Comparison of ENCODE assay signal across 8 cellular contexts in the genomic region with DNA sequence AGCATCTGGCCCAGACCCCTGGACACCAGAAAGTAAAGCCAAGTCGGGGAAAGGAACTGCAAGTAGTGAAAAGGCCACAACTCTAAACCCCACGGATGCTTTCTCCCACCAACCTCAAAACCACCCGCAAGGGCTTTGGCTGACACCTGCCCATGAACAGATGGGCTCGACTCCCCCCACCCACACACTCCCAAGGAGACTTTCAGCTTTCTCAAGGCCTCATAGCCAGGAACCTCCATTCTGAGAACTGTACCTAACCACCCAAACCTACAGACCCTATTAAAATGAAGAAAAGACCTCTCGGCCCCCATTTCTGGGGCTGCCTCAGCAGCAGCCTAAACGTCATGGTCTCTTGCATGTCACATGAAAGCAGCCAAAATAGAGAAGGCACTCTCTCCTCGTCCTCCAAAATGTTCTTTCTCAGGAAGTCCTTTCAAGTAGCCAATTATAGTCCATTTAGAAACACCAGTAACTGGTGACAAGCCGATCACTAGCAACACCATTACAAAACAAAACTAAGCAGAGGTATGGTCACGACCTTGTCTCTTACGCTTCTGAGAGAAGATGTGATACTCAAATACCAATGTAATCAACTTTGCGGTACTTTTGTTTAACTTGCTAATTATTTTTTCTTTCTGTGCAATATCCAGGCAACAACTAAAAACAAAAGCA. TPM values are rescaled to one million over a fixed set of nuclear protein-coding genes. Genes with fewer than 3 reads are reported as not detected.
DNase-seq lines count a peak whose midpoint lies in the region; ATAC-seq, FAIRE-seq and TF ChIP-seq lines count a peak whose summit lies in the region.

No MANE protein-coding gene starts in this region.

- WGBS in small intestine, 3 donors, result 34 to 64% (median 52%) methylated on average over 11 of the region's 11 CpGs

- H3K9me3 ChIP-seq in RWPE2 (ENCODE audit: severe bottlenecking) (no peaks in the 10 kb centered on the region), small intestine (ENCODE audit: control insufficient read depth, low read depth) (no peaks in the 10 kb centered on the region)

- H3K4me3 ChIP-seq in RWPE2 (ENCODE audit: severe bottlenecking) (peak overlapping the region; percentile 98), small intestine (ENCODE audit: low read depth in 1 of 2, low read length in 2 of 2) (peak overlapping the region in 1 of 2 donors; percentile 9)

- peaks cover 6% of the 10 kb centered on the region for H3K36me3 ChIP-seq in RWPE2 (ENCODE audit: low read depth)
- H3K36me3 ChIP-seq in small intestine (ENCODE audit: control insufficient read depth in 2 of 2, insufficient read depth in 2 of 2, low read length in 2 of 2), result no peaks in the 10 kb centered on the region

- no peak for FAIRE-seq in small intestine (lab: Jason Lieb, UNC)

- TF ChIP-seq CTCF in RWPE2 (IDR thresholded peaks at IDR 0.05; ENCODE audit: poor library complexity, severe bottlenecking), result no peak

- H3K27me3 ChIP-seq in RWPE2 (ENCODE audit: insufficient read depth, poor library complexity, severe bottlenecking), result no peaks in the 10 kb centered on the region
- H3K27me3 ChIP-seq in small intestine (ENCODE audit: control insufficient read depth in 2 of 2, insufficient read depth in 2 of 2, low read length in 2 of 2), result no peaks in the 10 kb centered on the region

- peak; percentile 26 for ATAC-seq in GM21529 (IDR thresholded peaks at IDR 0.05; ENCODE audit: unreplicated experiment)
- ATAC-seq in RWPE2 (ENCODE audit: low read depth), result no peak
- ATAC-seq in GM19035 (IDR thresholded peaks at IDR 0.05; ENCODE audit: unreplicated experiment), result no peak

- H3K4me1 ChIP-seq in RWPE2 (ENCODE audit: insufficient read depth, poor library complexity, severe bottlenecking) (peaks cover 44% of the 10 kb centered on the region), small intestine (ENCODE audit: control insufficient read depth in 2 of 2, insufficient read depth in 1 of 2, low read depth in 1 of 2, low read length in 1 of 2) (peaks cover 28 to 42% of the 10 kb centered on the region in 2 donors)

- H3K27ac ChIP-seq in RWPE2 (ENCODE audit: poor library complexity, severe bottlenecking) (peak overlapping the region; percentile 99), small intestine (ENCODE audit: low read depth in 1 of 2, low read length in 1 of 2) (peak overlapping the region; percentile 0 to 81)

- DNase-seq in Daoy (ENCODE audit: low read depth) (peak; percentile 21), RWPE2 (ENCODE audit: low spot score) (no peak), fibroblast of peridontal ligament (ENCODE audit: extremely low read depth) (peak; percentile 56), small intestine (no peak), SK-N-DZ (ENCODE audit: low spot score) (no peak), dermis blood vessel endothelial cell (no peak)

RNA-seq across cellular contexts. Expression of a gene that starts 2.9 kb away (rescaled TPM):
- total RNA-seq in Daoy (2014; rRNA removed; shearing (Covaris generic)), result 19.1 and 19.2 TPM in 2 replicates
- polyA plus RNA-seq in small intestine, result 10 to 100 TPM; 11.9 to 49.6 (median 14.9) TPM
- 2.3 and 2.7 TPM in 2 replicates for polyA plus RNA-seq in SK-N-DZ (2014; cell fraction: cytosol; rRNA removed)
- polyA plus RNA-seq in SK-N-DZ (2014; cell fraction: nucleus; rRNA removed), result 1.3 and 2.3 TPM in 2 replicates
- total RNA-seq in dermis blood vessel endothelial cell, result 14.1 and 35.7 TPM in 2 replicates

Comparison
In these comparisons a context has a peak if more than half of its experiments do, and no peak if none do; other contexts are left out.
1. DNase-seq: peak in Daoy (single experiment) and fibroblast of peridontal ligament (single experiment); none in RWPE2 (single experiment), small intestine (single experiment), SK-N-DZ (single experiment) and dermis blood vessel endothelial cell (single experiment).